22 cellular contexts compared by ENCODE assay signal in genomic region chr2:179703702-179704101, GRCh38.
DNase-seq lines count a peak whose midpoint lies in the region; ATAC-seq and TF ChIP-seq lines count a peak whose summit lies in the region.
"Had no signal": no experiment of that assay in that cellular context is flagged by ENCODE, and none has a peak within 500 bp of the region (broad histone marks: within the 10 kb centered on the region; RNA-seq: fewer than 3 reads in every experiment).

No MANE protein-coding gene starts in this region.

- no peak overlapping the region for H3K23ac ChIP-seq in neuronal stem cell (ENCODE audit: low read depth, low read length, poor library complexity)

- H3K18ac ChIP-seq in neuronal stem cell (ENCODE audit: low read length) = no peak overlapping the region

- ATAC-seq in psoas muscle = peak in 3 of 4 donors; percentile 65 to 78 (median 68)
- no peak for ATAC-seq in esophagus mucosa
- ATAC-seq in HG03469 (IDR thresholded peaks at IDR 0.05; ENCODE audit: unreplicated experiment) = no peak
- ATAC-seq: CD8-positive, alpha-beta T cell; T-helper 17 cell had no signal

- 26 to 53% (median 32%) methylated on average over 1 of the region's 1 CpG for WGBS in psoas muscle, 3 donors
- no CpG with 5 or more reads among the region's 1 CpG for WGBS in neuronal stem cell (ENCODE audit: extremely low coverage in 2 of 2, insufficient read length in 2 of 2, insufficient replicate concordance in 1 of 2), 2 donors

- no peak overlapping the region for H2AFZ ChIP-seq in neuronal stem cell (ENCODE audit: low read length)
- H2AFZ ChIP-seq: PC-9 had no signal

- H3K4me2 ChIP-seq in neuronal stem cell (ENCODE audit: insufficient read depth, low read length, poor library complexity, severe bottlenecking) = no peak overlapping the region
- H3K4me2 ChIP-seq: PC-9 had no signal

- no peak overlapping the region for H3K27ac ChIP-seq in psoas muscle
- H3K27ac ChIP-seq in neuronal stem cell (replicated peaks; ENCODE audit: low read length) = no peak overlapping the region
- H3K27ac ChIP-seq: PC-9 had no signal

- no peaks in the 10 kb centered on the region for H3K36me3 ChIP-seq in psoas muscle (ENCODE audit: insufficient read depth in 1 of 2, low read depth in 1 of 2)
- H3K36me3 ChIP-seq in neuronal stem cell (replicated peaks in 1 of 2; ENCODE audit: control insufficient read depth in 2 of 2, insufficient read depth in 2 of 2, low read length in 2 of 2) = peaks cover 0 to 2% of the 10 kb centered on the region in 2 donors

- H2BK12ac ChIP-seq in neuronal stem cell (ENCODE audit: low read length) = no peak overlapping the region

- H3K9me3 ChIP-seq in psoas muscle (no peaks in the 10 kb centered on the region), neuronal stem cell (replicated peaks in 1 of 2; ENCODE audit: control insufficient read depth in 2 of 2, insufficient read depth in 1 of 2, low read depth in 1 of 2, low read length in 2 of 2) (no peaks in the 10 kb centered on the region)

- no peak overlapping the region for H2AK5ac ChIP-seq in neuronal stem cell (ENCODE audit: low read depth, low read length)

- no peaks in the 10 kb centered on the region for H3K4me1 ChIP-seq in psoas muscle
- H3K4me1 ChIP-seq in neuronal stem cell (ENCODE audit: control insufficient read depth in 2 of 2, insufficient read depth in 1 of 2, low read depth in 1 of 2, low read length in 2 of 2) = peaks cover 2 to 4% of the 10 kb centered on the region in 2 donors

- no peak for TF ChIP-seq CTCF in psoas muscle (IDR thresholded peaks at IDR 0.05)

- no peak overlapping the region for H3K9ac ChIP-seq in neuronal stem cell (ENCODE audit: low read depth, low read length, poor library complexity)

- H3K4ac ChIP-seq in neuronal stem cell (ENCODE audit: low read length) = no peak overlapping the region

- H4K8ac ChIP-seq in neuronal stem cell (ENCODE audit: low read depth, low read length) = no peak overlapping the region

- no peak overlapping the region for H2BK120ac ChIP-seq in neuronal stem cell (ENCODE audit: low read depth, low read length)

- no peak overlapping the region for H2BK5ac ChIP-seq in neuronal stem cell (ENCODE audit: low read length)

- no peak overlapping the region for H3K4me3 ChIP-seq in psoas muscle
- H3K4me3 ChIP-seq in neuronal stem cell (ENCODE audit: low read length in 2 of 2) = no peak overlapping the region
- H3K4me3 ChIP-seq: PC-9 had no signal

- H3K27me3 ChIP-seq in psoas muscle (ENCODE audit: insufficient read depth in 3 of 3, low read length in 2 of 3) (no peaks in the 10 kb centered on the region), neuronal stem cell (ENCODE audit: control insufficient read depth in 3 of 3, insufficient read depth in 3 of 3, low read depth in 1 of 3, low read length in 3 of 3) (peaks cover 0 to 5% (median 0%) of the 10 kb centered on the region in 3 experiments)

- intact Hi-C loops in psoas muscle (cut with DNase I) = no loop called here

- no peak overlapping the region for H4K91ac ChIP-seq in neuronal stem cell (ENCODE audit: low read depth, low read length, poor library complexity)

- no peak overlapping the region for H2BK15ac ChIP-seq in neuronal stem cell (ENCODE audit: low read length)

- no peak overlapping the region for H3K14ac ChIP-seq in neuronal stem cell (ENCODE audit: low read length)

- peaks cover 4% of the 10 kb centered on the region for H3K79me1 ChIP-seq in neuronal stem cell (ENCODE audit: low read depth, low read length)

- peak; percentile 57 for DNase-seq in NCI-H748 (lab: John Stamatoyannopoulos, UW; ENCODE audit: unreplicated experiment)
- DNase-seq in NCI-H748 treated with DMSO at 0.1 percent for 48 hours (lab: John Stamatoyannopoulos, UW) = no peak
- peak; percentile 6 for DNase-seq in NCI-H128 (lab: John Stamatoyannopoulos, UW; ENCODE audit: unreplicated experiment)
- peak; percentile 77 for DNase-seq in NCI-H510A (lab: John Stamatoyannopoulos, UW)
- DNase-seq in psoas muscle = no peak
- no peak for DNase-seq in neuronal stem cell (ENCODE audit: low spot score)
- DNase-seq: AML-193; C1 segment of cervical spinal cord; CD8-positive, alpha-beta T cell; H9; HFFc6; KG1; NCI-H1436; NCI-H187 treated with DMSO at 0.1 percent for 48 hours; NCI-H2171 treated with DMSO at 0.1 percent for 48 hours; NCI-H446; PC-9; RPMI8226; SHP77; T-helper 17 cell had no signal

Comparison
In these comparisons a context has a peak if more than half of its experiments do, and no peak if none do; other contexts are left out.
1. DNase-seq: peak in NCI-H748 (single experiment), NCI-H128 (single experiment) and NCI-H510A (single experiment); none in NCI-H748 treated with DMSO at 0.1 percent for 48 hours (single experiment), psoas muscle (0 of 2) and neuronal stem cell (single experiment).
2. ATAC-seq: peak in psoas muscle (3 of 4); none in esophagus mucosa (single experiment) and HG03469 (single experiment).